ENCODE assay signal across 25 cellular contexts in the genomic region with DNA sequence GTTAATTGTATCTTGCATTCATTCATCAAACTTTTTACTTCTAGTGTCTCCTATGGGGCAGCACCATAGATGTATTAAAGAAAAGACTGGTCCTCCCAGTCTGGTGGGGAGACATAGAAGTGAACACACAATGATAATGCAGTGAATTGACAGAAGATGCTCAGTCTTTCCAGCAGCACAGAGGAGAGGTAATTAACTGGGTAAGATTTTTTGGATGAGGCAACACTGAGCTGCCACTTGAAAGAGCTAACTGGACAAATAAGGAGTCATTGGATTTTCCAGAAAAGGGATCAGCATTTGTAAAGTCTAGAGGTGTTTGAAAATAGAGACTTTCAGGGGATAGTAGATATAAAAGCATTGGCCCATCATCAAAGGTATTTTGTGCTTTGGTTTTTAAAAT.
"Had no signal": no experiment of that assay in that cellular context is flagged by ENCODE, and none has a peak within 500 bp of the region (broad histone marks: within the 10 kb centered on the region; RNA-seq: fewer than 3 reads in every experiment).

No MANE protein-coding gene starts in this region.

- H3K27ac ChIP-seq: lower lobe of right lung, ovary, right lobe of liver, thoracic aorta, VCaP had no signal

- H3K4me3 ChIP-seq: esophagus muscularis mucosa, heart right ventricle, lower lobe of right lung, ovary, right lobe of liver, thoracic aorta had no signal

- H3K4me3 Mint-ChIP-seq: activated CD4-positive, alpha-beta memory T cell treated with anti-CD3 and anti-CD28 coated beads, Interleukin-2, amount 10 ng/mL, durations not matched to agents 7 days and 5 days; activated naive CD4-positive, alpha-beta T cell treated with anti-CD3 and anti-CD28 coated beads for 36 hours; endodermal cell; nephron; stimulated activated naive CD8-positive, alpha-beta T cell treated with anti-CD3 and anti-CD28 coated beads, Interleukin-15, Interleukin-2, amounts not matched to agents 100 ng/mL and 50 ng/mL, for 24 hours had no signal

- H3K36me3 ChIP-seq: esophagus muscularis mucosa, heart right ventricle, lower lobe of right lung, ovary, right lobe of liver, thoracic aorta had no signal

- DNase-seq: activated CD4-positive, alpha-beta T cell treated with anti-CD3 and anti-CD28 coated beads for 48 hours; activated effector memory CD4-positive, alpha-beta T cell treated with anti-CD3 and anti-CD28 coated beads, Interleukin-2, amount 50 U/mL, for 16 hours; amniotic stem cell; caudate nucleus; endodermal cell; foreskin melanocyte; heart right ventricle; kidney glomerular epithelial cell; lower lobe of right lung; mesenchymal stem cell; ovary; right lobe of liver; stimulated activated CD4-positive, alpha-beta T cell treated with anti-CD3 and anti-CD28 coated beads, Interleukin-4, amount 100 ng/mL, for 1 hour; trophoblast cell had no signal

- ATAC-seq: activated CD4-positive, CD25-positive, alpha-beta regulatory T cell treated with anti-CD3 and anti-CD28 coated beads, Interleukin-2, amount 50 U/mL, for 24 hours; heart right ventricle; left lobe of liver; lower lobe of right lung; right lobe of liver had no signal

- H3K9me3 ChIP-seq: esophagus muscularis mucosa, heart right ventricle, lower lobe of right lung, ovary, right lobe of liver, thoracic aorta had no signal

- H3K4me1 Mint-ChIP-seq: nephron had no signal

- FAIRE-seq: urothelium cell line had no signal

- H3K27me3 ChIP-seq: esophagus muscularis mucosa, heart right ventricle, ovary, right lobe of liver had no signal

- H3K27ac Mint-ChIP-seq: activated naive CD4-positive, alpha-beta T cell treated with anti-CD3 and anti-CD28 coated beads for 36 hours; endodermal cell; nephron; progenitor cell of endocrine pancreas; stimulated activated naive CD8-positive, alpha-beta T cell treated with anti-CD3 and anti-CD28 coated beads, Interleukin-15, Interleukin-2, amounts not matched to agents 100 ng/mL and 50 ng/mL, for 24 hours had no signal

- H3K27me3 Mint-ChIP-seq: stimulated activated naive CD8-positive, alpha-beta T cell treated with anti-CD3 and anti-CD28 coated beads, Interleukin-15, Interleukin-2, amounts not matched to agents 100 ng/mL and 50 ng/mL, for 24 hours had no signal

- H3K9me3 Mint-ChIP-seq: endodermal cell; nephron; stimulated activated naive CD8-positive, alpha-beta T cell treated with anti-CD3 and anti-CD28 coated beads, Interleukin-15, Interleukin-2, amounts not matched to agents 100 ng/mL and 50 ng/mL, for 24 hours had no signal
